In the genomic region with DNA sequence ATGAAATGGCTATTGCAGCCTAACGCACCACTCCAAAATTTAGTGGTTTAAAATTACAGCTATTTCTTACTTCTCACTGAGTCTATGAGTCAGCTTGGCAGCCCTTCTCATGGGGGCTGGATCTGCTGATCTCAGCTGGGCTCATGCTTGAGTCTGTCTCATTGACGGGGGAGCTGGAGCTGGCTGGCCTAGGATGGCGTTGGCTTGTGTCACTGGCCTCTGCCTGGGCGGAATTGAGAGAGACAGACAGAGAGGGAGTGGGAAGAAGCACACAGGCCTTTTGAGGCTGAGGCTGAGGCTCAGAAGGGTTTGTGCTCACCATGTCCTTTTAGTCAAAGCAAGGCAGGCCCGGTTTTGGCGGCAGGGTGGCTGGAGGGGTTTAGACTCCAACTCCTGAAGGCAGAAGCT, we compare ENCODE assay signal across 9 cellular contexts.
DNase-seq lines count a peak whose midpoint lies in the region; ATAC-seq and TF ChIP-seq lines count a peak whose summit lies in the region.
"Had no signal": no experiment of that assay in that cellular context is flagged by ENCODE, and none has a peak within 500 bp of the region (broad histone marks: within the 10 kb centered on the region; RNA-seq: fewer than 3 reads in every experiment).

No MANE protein-coding gene starts in this region.

- DNase-seq in MV-4-11 (lab: John Stamatoyannopoulos, UW) (peak; percentile 25), anterior cingulate cortex (lab: John Stamatoyannopoulos, UW) (peak in 54 of 58 donors; percentile 18 to 80 (median 62)), left ventricle myocardium inferior (peak; percentile 68), posterior vena cava (ENCODE audit: low spot score) (peak; percentile 96)
- no peak for DNase-seq in activated CD8-positive, alpha-beta memory T cell treated with anti-CD3 and anti-CD28 coated beads, Interleukin-2, amount 50 U/mL, for 48 hours
- DNase-seq: activated CD4-positive, CD25-positive, alpha-beta regulatory T cell had no signal

- H3K4me3 ChIP-seq in left ventricle myocardium inferior, result no peak overlapping the region

- H3K27ac ChIP-seq in left ventricle myocardium inferior (replicated peaks), result no peak overlapping the region

- H3K36me3 ChIP-seq in left ventricle myocardium inferior, result no peaks in the 10 kb centered on the region

- ATAC-seq in HG03025 (IDR thresholded peaks at IDR 0.05; ENCODE audit: low FRiP score, unreplicated experiment) (no peak), GM19395 (IDR thresholded peaks at IDR 0.05; ENCODE audit: unreplicated experiment) (no peak), GM18873 (IDR thresholded peaks at IDR 0.05; ENCODE audit: low FRiP score, unreplicated experiment) (no peak)

- no peaks in the 10 kb centered on the region for H3K27me3 ChIP-seq in left ventricle myocardium inferior (ENCODE audit: low read depth)

- TF ChIP-seq CTCF in left ventricle myocardium inferior (IDR thresholded peaks at IDR 0.05; ENCODE audit: borderline replicate concordance), result no peak

- no peaks in the 10 kb centered on the region for H3K9me3 ChIP-seq in left ventricle myocardium inferior (replicated peaks)

- no peaks in the 10 kb centered on the region for H3K4me1 ChIP-seq in left ventricle myocardium inferior

- intact Hi-C loops in left ventricle myocardium inferior (cut with micrococcal nuclease), result no loop called here
- intact Hi-C loops in posterior vena cava (cut with DNase I), result no loop called here
